ENCODE assay signal across 31 cellular contexts in the genomic region with DNA sequence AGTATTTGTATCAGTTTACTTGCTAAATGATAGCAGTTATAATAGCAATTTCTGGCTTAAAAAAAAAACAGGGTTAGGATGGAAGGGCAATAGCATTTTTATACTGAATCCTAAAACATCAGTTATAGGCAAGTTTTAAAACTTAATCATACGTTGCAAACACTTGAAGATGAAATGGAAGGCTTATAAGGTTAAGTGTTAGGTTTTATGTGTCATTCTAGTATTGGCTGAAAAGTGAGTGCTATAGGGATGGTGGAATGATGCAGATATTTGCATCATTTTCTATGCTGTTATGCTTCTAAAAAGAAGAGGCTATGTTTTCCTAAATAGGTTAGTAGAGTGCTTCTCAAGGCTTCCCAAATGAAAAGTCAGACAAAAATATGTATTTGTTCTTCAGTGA. TPM values are rescaled to one million over a fixed set of nuclear protein-coding genes. Genes with fewer than 3 reads are reported as not detected.
DNase-seq lines count a peak whose midpoint lies in the region; ATAC-seq, FAIRE-seq and TF ChIP-seq lines count a peak whose summit lies in the region.
"Had no signal": no experiment of that assay in that cellular context is flagged by ENCODE, and none has a peak within 500 bp of the region (broad histone marks: within the 10 kb centered on the region; RNA-seq: fewer than 3 reads in every experiment).

No MANE protein-coding gene starts in this region.

- H3K4me1 Mint-ChIP-seq in effector memory CD8-positive, alpha-beta T cell (ENCODE audit: low read depth in 2 of 2), result peaks cover 30 to 56% of the 10 kb centered on the region in 2 donors

- no peaks in the 10 kb centered on the region for H3K9me3 Mint-ChIP-seq in effector memory CD8-positive, alpha-beta T cell
- H3K9me3 Mint-ChIP-seq: CD14-positive monocyte; CD8-positive, alpha-beta memory T cell had no signal

- peak overlapping the region; percentile 21; the same call in 1 of the 2 replicates for H3K27ac ChIP-seq in VCaP
- H3K27ac ChIP-seq: 22Rv1, Peyer's patch had no signal

- TF ChIP-seq CTCF in VCaP (conservative IDR thresholded peaks at IDR 0.05), result no peak

- no peak overlapping the region for H3K4me3 Mint-ChIP-seq in effector memory CD8-positive, alpha-beta T cell
- H3K4me3 Mint-ChIP-seq: CD14-positive monocyte had no signal

- DNase-seq in NCI-H2227 treated with DMSO at 0.1 percent for 48 hours (lab: John Stamatoyannopoulos, UW) (peak; percentile 15), NCI-H2227 (lab: John Stamatoyannopoulos, UW; ENCODE audit: unreplicated experiment) (no peak), cerebellar nuclear complex (lab: John Stamatoyannopoulos, UW) (no peak), occipital lobe (lab: John Stamatoyannopoulos, UW) (no peak), NCI-H1105 (lab: John Stamatoyannopoulos, UW) (no peak)
- no peak for DNase-seq in effector memory CD8-positive, alpha-beta T cell
- DNase-seq: ACHN; BE2C; Calu3; CD8-positive, alpha-beta memory T cell; DMS153; DND-41; GOT3; HCEC 1CT; KBM-7; MV-4-11; NCI-H1105 treated with DMSO at 0.1 percent for 48 hours; NCI-H146; NCI-H1930; NCI-H2107; NCI-H446 treated with DMSO at 0.1 percent for 48 hours; NCI-H526; NCI-H82; Peyer's patch; SHP77 treated with DMSO at 0.1 percent for 48 hours; SK-N-SH had no signal

- H3K36me3 Mint-ChIP-seq in effector memory CD8-positive, alpha-beta T cell (ENCODE audit: insufficient read depth), result peaks cover 43% of the 10 kb centered on the region

- peak overlapping the region; percentile 31 to 44 for H3K27ac Mint-ChIP-seq in effector memory CD8-positive, alpha-beta T cell

- no peak for ATAC-seq in effector memory CD8-positive, alpha-beta T cell (replicated peaks)

- peak; percentile 11 for FAIRE-seq in A204.1 (lab: Jason Lieb, UNC)
- FAIRE-seq: GM18507 had no signal

- no peaks in the 10 kb centered on the region for H3K27me3 Mint-ChIP-seq in effector memory CD8-positive, alpha-beta T cell

RNA-seq across cellular contexts. Expression of a gene that starts 23.3 kb away (rescaled TPM):
- total RNA-seq in occipital lobe, result 42.7 TPM
